ENCODE assay signal across 8 cellular contexts in genomic region chr15:52565417-52566358, GRCh38. TPM values are rescaled to one million over a fixed set of nuclear protein-coding genes. Genes with fewer than 3 reads are reported as not detected.
DNase-seq lines count a peak whose midpoint lies in the region; ATAC-seq and TF ChIP-seq lines count a peak whose summit lies in the region.
"Not testable (repeated sequence)": the region's sequence is repeated elsewhere in the genome, so short reads cannot be mapped to it uniquely, and the experiment has no call there.

No MANE protein-coding gene starts in this region.

- not testable (repeated sequence) for H3K14ac ChIP-seq in trophoblast cell (ENCODE audit: low read length)

- TF ChIP-seq POLR2A in erythroblast (IDR thresholded peaks at IDR 0.05; ENCODE audit: low read length): not testable (repeated sequence)

- H4K91ac ChIP-seq in trophoblast cell (ENCODE audit: low read depth, low read length): not testable (repeated sequence)

- H3K27me3 ChIP-seq in DOHH2 (ENCODE audit: control insufficient read depth, low read length); trophoblast cell (ENCODE audit: insufficient read depth, low read length): not testable (repeated sequence)

- H3K27ac ChIP-seq in DOHH2 (ENCODE audit: low read depth, low read length); trophoblast cell (ENCODE audit: low read depth, low read length): not testable (repeated sequence)

- H2BK120ac ChIP-seq in trophoblast cell (ENCODE audit: insufficient read depth, low read length, poor library complexity): not testable (repeated sequence)

- H3K9me3 Mint-ChIP-seq in activated CD4-positive, alpha-beta memory T cell treated with anti-CD3 and anti-CD28 coated beads, Interleukin-2, amount 10 ng/mL, durations not matched to agents 7 days and 5 days: not testable (repeated sequence)

- H2AK5ac ChIP-seq in trophoblast cell (ENCODE audit: low read length): not testable (repeated sequence)

- POLR2A ChIA-PET in activated CD4-positive, alpha-beta memory T cell treated with anti-CD3 and anti-CD28 coated beads, Interleukin-2, amount 10 ng/mL, durations not matched to agents 7 days and 5 days (lab: Charles Lee): interaction anchor here (1.0 to 3.0 kb wide), 8 partner anchors 12 to 114 kb away, joined by 3 to 18 read pairs (median 4); partner anchors contain the start of genes ATOSA and MYO5A

- peaks cover 12% of the 10 kb centered on the region for H3K79me1 ChIP-seq in trophoblast cell (ENCODE audit: low read length)

- H3K4me1 Mint-ChIP-seq in activated CD4-positive, alpha-beta memory T cell treated with anti-CD3 and anti-CD28 coated beads, Interleukin-2, amount 10 ng/mL, durations not matched to agents 7 days and 5 days: peaks cover 57% of the 10 kb centered on the region

- not testable (repeated sequence) for H3K9me2 ChIP-seq in DOHH2 (replicated peaks; ENCODE audit: control insufficient read depth, low read length)

- CTCF ChIA-PET in activated CD4-positive, alpha-beta memory T cell treated with anti-CD3 and anti-CD28 coated beads, Interleukin-2, amount 10 ng/mL, durations not matched to agents 7 days and 5 days (lab: Charles Lee): not testable (repeated sequence)

- no CpG with 5 or more reads among the region's 13 CpGs for WGBS in trophoblast cell (ENCODE audit: extremely low coverage, insufficient coverage, insufficient read length)

- peaks cover 36% of the 10 kb centered on the region for H3K36me3 Mint-ChIP-seq in activated CD4-positive, alpha-beta memory T cell treated with anti-CD3 and anti-CD28 coated beads, Interleukin-2, amount 10 ng/mL, durations not matched to agents 7 days and 5 days (ENCODE audit: low read depth)

- ATAC-seq in GM19035 (IDR thresholded peaks at IDR 0.05; ENCODE audit: unreplicated experiment) (peak; percentile 49), HG02588 (IDR thresholded peaks at IDR 0.05; ENCODE audit: unreplicated experiment) (peak; percentile 41), HG03460 (IDR thresholded peaks at IDR 0.05; ENCODE audit: unreplicated experiment) (peak; percentile 51)

- DNase-seq in OCI-M1 (lab: John Stamatoyannopoulos, UW): peak; percentile 76
- DNase-seq in activated CD4-positive, alpha-beta memory T cell treated with anti-CD3 and anti-CD28 coated beads, Interleukin-2, amount 10 ng/mL, durations not matched to agents 7 days and 5 days: not testable (repeated sequence)
- peak; percentile 16 to 22 for DNase-seq in erythroblast (lab: John Stamatoyannopoulos, UW)
- peak in 1 of 2 donors; percentile 42 for DNase-seq in trophoblast cell

- H3K18ac ChIP-seq in trophoblast cell (ENCODE audit: low read length): not testable (repeated sequence)

- H2BK12ac ChIP-seq in trophoblast cell (ENCODE audit: low read length): not testable (repeated sequence)

- H2AFZ ChIP-seq in trophoblast cell (ENCODE audit: insufficient read depth, low read length, poor library complexity): not testable (repeated sequence)

- H3K27ac Mint-ChIP-seq in activated CD4-positive, alpha-beta memory T cell treated with anti-CD3 and anti-CD28 coated beads, Interleukin-2, amount 10 ng/mL, durations not matched to agents 7 days and 5 days: peak overlapping the region; percentile 62

- H3K4ac ChIP-seq in trophoblast cell (ENCODE audit: low read depth, low read length): peak overlapping the region; percentile 96

- not testable (repeated sequence) for H3K9ac ChIP-seq in trophoblast cell (ENCODE audit: low read length)

- H3F3A ChIP-seq in DOHH2 (ENCODE audit: control insufficient read depth, insufficient read depth): peaks cover 13% of the 10 kb centered on the region

- H3K4me1 ChIP-seq in DOHH2 (ENCODE audit: control insufficient read depth, low read length): peaks cover 40% of the 10 kb centered on the region
- H3K4me1 ChIP-seq in trophoblast cell (ENCODE audit: control insufficient read depth in 1 of 2, insufficient read depth in 2 of 2, low read length in 2 of 2): not testable (repeated sequence)

- not testable (repeated sequence) for H2BK5ac ChIP-seq in trophoblast cell (ENCODE audit: low read depth, low read length, poor library complexity)

- H3K4me3 ChIP-seq in DOHH2 (ENCODE audit: low read length); trophoblast cell (ENCODE audit: low read depth, low read length): not testable (repeated sequence)

- not testable (repeated sequence) for H3K23ac ChIP-seq in trophoblast cell (ENCODE audit: low read length)

- H3K36me3 ChIP-seq in DOHH2 (ENCODE audit: control insufficient read depth, low read length): peaks cover 51% of the 10 kb centered on the region
- H3K36me3 ChIP-seq in trophoblast cell (ENCODE audit: control insufficient read depth in 1 of 2, insufficient read depth in 2 of 2, low read length in 2 of 2): not testable (repeated sequence)

- TF ChIP-seq CTCF in DOHH2 (IDR thresholded peaks at IDR 0.05; ENCODE audit: low read depth, low read length, poor library complexity, severe bottlenecking): not testable (repeated sequence)

- peak overlapping the region; percentile 64 for H3K4me2 ChIP-seq in DOHH2 (ENCODE audit: low read length)
- H3K4me2 ChIP-seq in trophoblast cell (ENCODE audit: low read length): not testable (repeated sequence)

- H3K79me2 ChIP-seq in DOHH2 (ENCODE audit: control insufficient read depth, low read length) (peaks cover 81% of the 10 kb centered on the region), trophoblast cell (ENCODE audit: control insufficient read depth, insufficient read depth, low read length, poor library complexity) (peaks cover 22% of the 10 kb centered on the region)

- peaks cover 37% of the 10 kb centered on the region for H4K20me1 ChIP-seq in DOHH2 (ENCODE audit: control insufficient read depth, insufficient read depth, low read depth, low read length)

- H3K27me3 Mint-ChIP-seq in activated CD4-positive, alpha-beta memory T cell treated with anti-CD3 and anti-CD28 coated beads, Interleukin-2, amount 10 ng/mL, durations not matched to agents 7 days and 5 days: not testable (repeated sequence)

- not testable (repeated sequence) for H3K4me3 Mint-ChIP-seq in activated CD4-positive, alpha-beta memory T cell treated with anti-CD3 and anti-CD28 coated beads, Interleukin-2, amount 10 ng/mL, durations not matched to agents 7 days and 5 days

- not testable (repeated sequence) for H4K8ac ChIP-seq in trophoblast cell (ENCODE audit: low read depth, low read length)

- H3K9me3 ChIP-seq in DOHH2 (ENCODE audit: control insufficient read depth, insufficient read depth, low read length); trophoblast cell (ENCODE audit: insufficient read depth, low read depth, low read length): not testable (repeated sequence)

- not testable (repeated sequence) for H4K12ac ChIP-seq in trophoblast cell (ENCODE audit: low read depth, low read length)

RNA-seq across cellular contexts. Expression of gene ARPP19, which starts 3.1 kb away (rescaled TPM):
- 100 to 1,000 TPM; 176 to 193 TPM for total RNA-seq in activated CD4-positive, alpha-beta memory T cell treated with anti-CD3 and anti-CD28 coated beads, Interleukin-2, amount 10 ng/mL, durations not matched to agents 7 days and 5 days
- polyA plus RNA-seq in trophoblast cell (2013): 70.2 and 72.1 TPM in 2 replicates

RNA-seq across cellular contexts. Expression of gene MYO5A, which starts 37.0 kb away (rescaled TPM):
- total RNA-seq in activated CD4-positive, alpha-beta memory T cell treated with anti-CD3 and anti-CD28 coated beads, Interleukin-2, amount 10 ng/mL, durations not matched to agents 7 days and 5 days: 10 to 100 TPM; 41.3 to 42.2 TPM
- 21.9 and 22.2 TPM in 2 replicates for polyA plus RNA-seq in trophoblast cell (2013)
